ENCODE assay signal across 26 cellular contexts in the genomic region with DNA sequence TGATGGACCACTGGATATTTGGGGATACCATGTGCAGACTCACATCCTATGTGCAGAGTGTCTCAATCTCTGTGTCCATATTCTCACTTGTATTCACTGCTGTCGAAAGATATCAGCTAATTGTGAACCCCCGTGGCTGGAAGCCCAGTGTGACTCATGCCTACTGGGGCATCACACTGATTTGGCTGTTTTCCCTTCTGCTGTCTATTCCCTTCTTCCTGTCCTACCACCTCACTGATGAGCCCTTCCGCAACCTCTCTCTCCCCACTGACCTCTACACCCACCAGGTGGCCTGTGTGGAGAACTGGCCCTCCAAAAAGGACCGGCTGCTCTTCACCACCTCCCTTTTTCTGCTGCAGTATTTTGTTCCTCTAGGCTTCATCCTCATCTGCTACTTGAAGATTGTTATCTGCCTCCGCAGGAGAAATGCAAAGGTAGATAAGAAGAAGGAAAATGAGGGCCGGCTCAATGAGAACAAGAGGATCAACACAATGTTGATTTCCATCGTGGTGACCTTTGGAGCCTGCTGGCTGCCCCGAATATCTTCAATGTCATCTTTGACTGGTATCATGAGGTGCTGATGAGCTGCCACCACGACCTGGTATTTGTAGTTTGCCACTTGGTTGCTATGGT. TPM values are rescaled to one million over a fixed set of nuclear protein-coding genes. Genes with fewer than 3 reads are reported as not detected.
DNase-seq lines count a peak whose midpoint lies in the region; ATAC-seq and TF ChIP-seq lines count a peak whose summit lies in the region.
"Had no signal": no experiment of that assay in that cellular context is flagged by ENCODE, and none has a peak within 500 bp of the region (broad histone marks: within the 10 kb centered on the region; RNA-seq: fewer than 3 reads in every experiment).

No MANE protein-coding gene starts in this region.

- no peaks in the 10 kb centered on the region for H3K27me3 Mint-ChIP-seq in GM23338 (ENCODE audit: insufficient read depth, low read depth, poor library complexity)

- H3K4me1 ChIP-seq in right atrium auricular region, result peaks cover 0 to 7% of the 10 kb centered on the region in 2 donors
- peaks cover 39% of the 10 kb centered on the region for H3K4me1 ChIP-seq in left ventricle myocardium inferior
- H3K4me1 ChIP-seq in GM23338 (ENCODE audit: insufficient read depth), result no peaks in the 10 kb centered on the region

- H3K9me3 ChIP-seq in right atrium auricular region (no peaks in the 10 kb centered on the region), left ventricle myocardium inferior (replicated peaks) (no peaks in the 10 kb centered on the region)
- H3K9me3 ChIP-seq: A549, pancreas had no signal

- H3K36me3 ChIP-seq in right atrium auricular region (peaks cover 39% of the 10 kb centered on the region), left ventricle myocardium inferior (peaks cover 35% of the 10 kb centered on the region), GM23338 (ENCODE audit: insufficient read depth) (no peaks in the 10 kb centered on the region)
- H3K36me3 ChIP-seq: pancreas had no signal

- H3K27me3 ChIP-seq in right atrium auricular region (no peaks in the 10 kb centered on the region), left ventricle myocardium inferior (ENCODE audit: low read depth) (no peaks in the 10 kb centered on the region), GM23338 (ENCODE audit: insufficient read depth) (no peaks in the 10 kb centered on the region)
- H3K27me3 ChIP-seq: hepatocyte, pancreas had no signal

- ATAC-seq in Right ventricle myocardium superior (ENCODE audit: poor library complexity), result peak; percentile 26
- no peak for ATAC-seq in GM23338
- no peak for ATAC-seq in HG03196 (IDR thresholded peaks at IDR 0.05; ENCODE audit: unreplicated experiment)
- ATAC-seq: naive thymus-derived CD4-positive, alpha-beta T cell; pancreas had no signal

- no peaks in the 10 kb centered on the region for H3K36me3 Mint-ChIP-seq in GM23338 (ENCODE audit: low read depth)

- TF ChIP-seq CTCF in right atrium auricular region (IDR thresholded peaks at IDR 0.05) (no peak), left ventricle myocardium inferior (IDR thresholded peaks at IDR 0.05; ENCODE audit: borderline replicate concordance) (no peak), GM23338 (conservative IDR thresholded peaks at IDR 0.05; ENCODE audit: low read depth in 2 of 2) (no peak)

- intact Hi-C loops in Right ventricle myocardium superior (cut with DNase I) (no loop called here), left ventricle myocardium inferior (cut with micrococcal nuclease) (no loop called here)

- H3K9me2 ChIP-seq in GM23338 (ENCODE audit: insufficient read depth), result no peaks in the 10 kb centered on the region

- no peaks in the 10 kb centered on the region for H3K9me3 Mint-ChIP-seq in GM23338

- H3K27ac Mint-ChIP-seq in GM23338, result no peak overlapping the region
- H3K27ac Mint-ChIP-seq: naive thymus-derived CD4-positive, alpha-beta T cell had no signal

- no peaks in the 10 kb centered on the region for H3F3A ChIP-seq in GM23338 (replicated peaks; ENCODE audit: low read depth)

- H3K4me3 Mint-ChIP-seq in GM23338, result no peak overlapping the region
- H3K4me3 Mint-ChIP-seq: naive thymus-derived CD4-positive, alpha-beta T cell had no signal

- H3K27ac ChIP-seq in right atrium auricular region, result peak overlapping the region in 1 of 2 donors; percentile 76
- peak overlapping the region; percentile 54 for H3K27ac ChIP-seq in left ventricle myocardium inferior (replicated peaks)
- no peak overlapping the region for H3K27ac ChIP-seq in GM23338 (ENCODE audit: low read depth)
- H3K27ac ChIP-seq: A549, C4-2B, hepatocyte, pancreas had no signal

- DNase-seq in Right ventricle myocardium superior (peak; percentile 48), right atrium auricular region (ENCODE audit: low spot score) (no peak), cerebellar cortex (ENCODE audit: low spot score) (peak; percentile 39), left ventricle myocardium inferior (peak; percentile 35), GM23338 (ENCODE audit: low spot score) (no peak), NCI-H2196 (lab: John Stamatoyannopoulos, UW; ENCODE audit: unreplicated experiment) (no peak)
- no peak for DNase-seq in stimulated activated CD4-positive, alpha-beta T cell treated with anti-CD3 and anti-CD28 coated beads, Interleukin-4, amount 100 ng/mL, for 24 hours
- DNase-seq: activated CD4-positive, alpha-beta T cell treated with anti-CD3 and anti-CD28 coated beads for 48 hours; activated CD8-positive, alpha-beta memory T cell treated with anti-CD3 and anti-CD28 coated beads, Interleukin-2, amount 50 U/mL, for 4 hours; activated effector memory CD4-positive, alpha-beta T cell treated with anti-CD3 and anti-CD28 coated beads, Interleukin-2, amount 50 U/mL, for 16 hours; effector memory CD4-positive, alpha-beta T cell; H7; kidney; mesenchymal stem cell; MM.1S; naive thymus-derived CD4-positive, alpha-beta T cell; NCI-H187; NCI-H446 treated with DMSO at 0.1 percent for 48 hours; pancreas; stimulated activated CD4-positive, alpha-beta T cell treated with anti-CD3 and anti-CD28 coated beads, Interleukin-4, amount 100 ng/mL, for 4 hours; SW 1271 had no signal

- H4K20me1 ChIP-seq in GM23338 (replicated peaks; ENCODE audit: insufficient read depth), result no peaks in the 10 kb centered on the region

- H3K4me3 ChIP-seq in right atrium auricular region, result no peak overlapping the region
- H3K4me3 ChIP-seq in left ventricle myocardium inferior, result no peak overlapping the region
- H3K4me3 ChIP-seq in GM23338, result no peak overlapping the region
- H3K4me3 ChIP-seq: A549, hepatocyte, pancreas, smooth muscle cell had no signal

- H3K79me2 ChIP-seq in GM23338 (replicated peaks; ENCODE audit: insufficient read depth), result no peaks in the 10 kb centered on the region
- H3K79me2 ChIP-seq: hepatocyte had no signal

- no peak overlapping the region for H2AFZ ChIP-seq in GM23338
- H2AFZ ChIP-seq: hepatocyte had no signal

- H3K4me1 Mint-ChIP-seq in GM23338, result no peaks in the 10 kb centered on the region
- H3K4me1 Mint-ChIP-seq: naive thymus-derived CD4-positive, alpha-beta T cell had no signal

- H3K4me2 ChIP-seq in GM23338, result no peak overlapping the region
- H3K4me2 ChIP-seq: A549, hepatocyte, smooth muscle cell had no signal

TF ChIP-seq in GM23338, 12 proteins besides CTCF, POLR2A, EP300 and RAD21 (continues in another document):
- TF ChIP-seq POLR2AphosphoS5 (IDR thresholded peaks at IDR 0.05; ENCODE audit: low read depth) (no peak), JUNB (IDR thresholded peaks at IDR 0.05; ENCODE audit: unreplicated experiment) (no peak), EZH2phosphoT487 (IDR thresholded peaks at IDR 0.05; ENCODE audit: unreplicated experiment) (no peak), ZNF331 (CRISPR knock-in tag; IDR thresholded peaks at IDR 0.05; ENCODE audit: low read depth) (no peak), EZH2 (IDR thresholded peaks at IDR 0.05; ENCODE audit: low read depth, unreplicated experiment) (no peak)
- TF ChIP-seq, protein P1, sequence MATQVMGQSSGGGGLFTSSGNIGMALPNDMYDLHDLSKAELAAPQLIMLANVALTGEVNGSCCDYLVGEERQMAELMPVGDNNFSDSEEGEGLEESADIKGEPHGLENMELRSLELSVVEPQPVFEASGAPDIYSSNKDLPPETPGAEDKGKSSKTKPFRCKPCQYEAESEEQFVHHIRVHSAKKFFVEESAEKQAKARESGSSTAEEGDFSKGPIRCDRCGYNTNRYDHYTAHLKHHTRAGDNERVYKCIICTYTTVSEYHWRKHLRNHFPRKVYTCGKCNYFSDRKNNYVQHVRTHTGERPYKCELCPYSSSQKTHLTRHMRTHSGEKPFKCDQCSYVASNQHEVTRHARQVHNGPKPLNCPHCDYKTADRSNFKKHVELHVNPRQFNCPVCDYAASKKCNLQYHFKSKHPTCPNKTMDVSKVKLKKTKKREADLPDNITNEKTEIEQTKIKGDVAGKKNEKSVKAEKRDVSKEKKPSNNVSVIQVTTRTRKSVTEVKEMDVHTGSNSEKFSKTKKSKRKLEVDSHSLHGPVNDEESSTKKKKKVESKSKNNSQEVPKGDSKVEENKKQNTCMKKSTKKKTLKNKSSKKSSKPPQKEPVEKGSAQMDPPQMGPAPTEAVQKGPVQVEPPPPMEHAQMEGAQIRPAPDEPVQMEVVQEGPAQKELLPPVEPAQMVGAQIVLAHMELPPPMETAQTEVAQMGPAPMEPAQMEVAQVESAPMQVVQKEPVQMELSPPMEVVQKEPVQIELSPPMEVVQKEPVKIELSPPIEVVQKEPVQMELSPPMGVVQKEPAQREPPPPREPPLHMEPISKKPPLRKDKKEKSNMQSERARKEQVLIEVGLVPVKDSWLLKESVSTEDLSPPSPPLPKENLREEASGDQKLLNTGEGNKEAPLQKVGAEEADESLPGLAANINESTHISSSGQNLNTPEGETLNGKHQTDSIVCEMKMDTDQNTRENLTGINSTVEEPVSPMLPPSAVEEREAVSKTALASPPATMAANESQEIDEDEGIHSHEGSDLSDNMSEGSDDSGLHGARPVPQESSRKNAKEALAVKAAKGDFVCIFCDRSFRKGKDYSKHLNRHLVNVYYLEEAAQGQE (IDR thresholded peaks at IDR 0.05; ENCODE audit: unreplicated experiment), result no peak

RNA-seq across cellular contexts. Expression of a gene that starts 54.5 kb away (rescaled TPM):
- total RNA-seq in Right ventricle myocardium superior, result 12.1 TPM
- total RNA-seq in right atrium auricular region, result 1 to 10 TPM; 6.9 to 8.6 TPM
- total RNA-seq in left ventricle myocardium inferior, result 13.1 TPM
- 33.0 and 39.9 TPM in 2 replicates for total RNA-seq in GM23338 (2014; rRNA removed; shearing (Covaris generic))
- 15.1 and 15.9 TPM in 2 replicates for polyA plus RNA-seq in GM23338 (2016; fragmentation: Nextera tagmentation; extraction: Ambion mirVana)

RNA-seq across cellular contexts. Expression of a gene that starts 59.0 kb away (rescaled TPM):
- total RNA-seq in Right ventricle myocardium superior, result 11.7 TPM
- 10 to 100 TPM; 29.7 to 55.4 TPM for total RNA-seq in right atrium auricular region
- total RNA-seq in left ventricle myocardium inferior, result 29.6 TPM
- total RNA-seq in GM23338 (2014; rRNA removed; shearing (Covaris generic)), result not detected in 2 replicates
- 0.58 TPM in 1 of 2 replicates, not detected in the other for polyA plus RNA-seq in GM23338 (2016; fragmentation: Nextera tagmentation; extraction: Ambion mirVana)
- total RNA-seq: H7; hepatocyte; naive thymus-derived CD4-positive, alpha-beta T cell; smooth muscle cell had no signal
- polyA plus RNA-seq: hepatocyte had no signal

Comparison
In these comparisons a context has a peak if more than half of its experiments do, and no peak if none do; other contexts are left out.
1. DNase-seq: peak in Right ventricle myocardium superior (single experiment), cerebellar cortex (single experiment) and left ventricle myocardium inferior (single experiment); none in right atrium auricular region (single experiment), GM23338 (single experiment), NCI-H2196 (single experiment) and stimulated activated CD4-positive, alpha-beta T cell treated with anti-CD3 and anti-CD28 coated beads, Interleukin-4, amount 100 ng/mL, for 24 hours (single experiment).
2. RNA of a gene that starts 59.0 kb away (total RNA-seq): 29.7 to 55.4 TPM in right atrium auricular region, 29.6 TPM in left ventricle myocardium inferior (single experiment) and 11.7 TPM in Right ventricle myocardium superior (single experiment); not detected in GM23338; every median in the first group is over 10 times any median in the second.